ENCODE assay signal across 18 cellular contexts in the genomic region with DNA sequence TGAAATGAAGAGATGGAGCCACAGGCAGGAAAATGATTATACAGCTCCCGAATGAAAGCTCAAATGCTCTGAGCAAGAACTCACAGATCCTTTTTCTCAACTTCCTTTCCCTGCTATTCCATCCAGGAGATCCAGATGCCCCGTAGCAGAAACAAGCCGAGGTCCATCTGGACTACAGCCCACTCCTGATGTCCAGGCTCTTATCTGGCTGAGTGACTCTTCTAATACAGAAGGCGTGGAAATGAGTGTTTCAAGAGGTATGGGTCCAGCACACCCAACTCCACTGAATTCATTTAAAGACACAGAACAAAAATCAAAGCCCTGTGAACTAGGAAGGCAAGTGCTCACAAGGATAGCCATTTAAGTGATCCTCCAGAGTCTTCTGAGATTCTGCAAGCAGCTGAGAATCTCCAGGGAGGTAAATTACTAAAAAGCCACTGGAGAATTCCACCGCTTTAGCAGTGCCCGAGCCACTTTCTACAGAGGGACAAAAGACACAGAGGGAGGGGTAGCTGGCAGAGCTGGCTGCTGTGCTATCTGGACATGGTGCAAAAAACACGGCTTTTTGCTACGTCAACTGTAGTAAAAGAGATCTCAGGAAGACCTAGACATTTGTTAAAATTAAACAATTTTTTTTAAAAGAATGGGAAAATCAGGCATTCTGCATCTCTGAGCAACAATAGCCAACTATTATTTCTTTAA. TPM values are rescaled to one million over a fixed set of nuclear protein-coding genes. Genes with fewer than 3 reads are reported as not detected.
DNase-seq lines count a peak whose midpoint lies in the region; ATAC-seq and TF ChIP-seq lines count a peak whose summit lies in the region.
"Had no signal": no experiment of that assay in that cellular context is flagged by ENCODE, and none has a peak within 500 bp of the region (broad histone marks: within the 10 kb centered on the region; RNA-seq: fewer than 3 reads in every experiment).

No MANE protein-coding gene starts in this region.

- H2AFZ ChIP-seq in SK-N-SH (ENCODE audit: low read depth): no peak overlapping the region

- no peaks in the 10 kb centered on the region; the same call in 1 of the 2 replicates for H4K20me1 ChIP-seq in SK-N-SH (ENCODE audit: insufficient read depth)

- H3K36me3 ChIP-seq in SK-N-SH (replicated peaks in 1 of 2; ENCODE audit: control insufficient read depth in 1 of 2, insufficient read depth in 2 of 2, low read length in 1 of 2): no peaks in the 10 kb centered on the region
- H3K36me3 ChIP-seq in right lobe of liver: no peaks in the 10 kb centered on the region
- H3K36me3 ChIP-seq in thyroid gland: no peaks in the 10 kb centered on the region

- DNase-seq in SK-N-SH (peak; percentile 73), fibroblast of pulmonary artery (ENCODE audit: low read depth) (peak; percentile 75), right lobe of liver (no peak), thyroid gland (peak; percentile 64 to 75), DMS53 treated with DMSO at 0.1 percent for 48 hours (lab: John Stamatoyannopoulos, UW; ENCODE audit: unreplicated experiment) (no peak), GM10248 (ENCODE audit: extremely low spot score) (no peak)
- DNase-seq in activated effector memory CD4-positive, alpha-beta T cell treated with Interleukin-2 at 50 U/mL for 16 hours: no peak
- no peak for DNase-seq in activated naive CD4-positive, alpha-beta T cell treated with anti-CD3 and anti-CD28 coated beads, Interleukin-2, amount 10 ng/mL, durations not matched to agents 7 days and 5 days
- DNase-seq: activated CD4-positive, alpha-beta T cell treated with anti-CD3 and anti-CD28 coated beads for 36 hours; activated naive CD8-positive, alpha-beta T cell treated with anti-CD3 and anti-CD28 coated beads, Interleukin-2, amount 10 ng/mL, durations not matched to agents 7 days and 5 days; Kasumi-1; NCI-H1417 treated with DMSO at 0.1 percent for 48 hours; SHP77 treated with DMSO at 0.1 percent for 48 hours; stimulated activated naive CD8-positive, alpha-beta T cell treated with anti-CD3 and anti-CD28 coated beads, Interleukin-15, Interleukin-2, amounts not matched to agents 100 U/mL and 50 U/mL, for 24 hours; T-helper 9 cell had no signal

- TF ChIP-seq EP300 in SK-N-SH (IDR thresholded peaks at IDR 0.05; ENCODE audit: borderline replicate concordance in 1 of 2, low read depth in 1 of 2, low read length in 1 of 2): peak in 1 of 2 experiments; percentile 59; a peak in 1 of 4 replicates

- TF ChIP-seq CTCF in SK-N-SH (IDR thresholded peaks at IDR 0.05) (no peak), fibroblast of pulmonary artery (IDR thresholded peaks at IDR 0.05; ENCODE audit: low read length, missing control alignments) (no peak), right lobe of liver (IDR thresholded peaks at IDR 0.05) (no peak), thyroid gland (IDR thresholded peaks at IDR 0.05) (peak in 1 of 6 experiments; percentile 23), GM10248 (IDR thresholded peaks at IDR 0.05; ENCODE audit: control extremely low read depth, extremely low read depth, low read depth, missing control alignments) (no peak)

- ATAC-seq in right lobe of liver: peak; percentile 43 to 67 (median 56)
- ATAC-seq: activated CD4-positive, alpha-beta T cell treated with anti-CD3 and anti-CD28 coated beads for 36 hours; esophagus mucosa; stimulated activated naive CD8-positive, alpha-beta T cell treated with anti-CD3 and anti-CD28 coated beads, Interleukin-15, Interleukin-2, amounts not matched to agents 100 U/mL and 50 U/mL, for 24 hours had no signal

- H3K4me3 ChIP-seq in SK-N-SH (ENCODE audit: low read depth in 2 of 2, low read length in 1 of 2): no peak overlapping the region
- no peak overlapping the region for H3K4me3 ChIP-seq in fibroblast of pulmonary artery (replicated peaks; ENCODE audit: low read depth, low read length)
- H3K4me3 ChIP-seq in right lobe of liver: no peak overlapping the region
- no peak overlapping the region for H3K4me3 ChIP-seq in thyroid gland (replicated peaks in 1 of 3)
- H3K4me3 ChIP-seq: BLaER1 had no signal

- H3K27ac ChIP-seq in SK-N-SH (ENCODE audit: low read depth in 2 of 2, low read length in 1 of 2): peak overlapping the region in 1 of 2 experiments; percentile 72; a peak in 2 of 4 replicates
- no peak overlapping the region for H3K27ac ChIP-seq in right lobe of liver
- H3K27ac ChIP-seq in thyroid gland: no peak overlapping the region
- H3K27ac ChIP-seq: BLaER1 had no signal

- H3K27me3 Mint-ChIP-seq in activated naive CD4-positive, alpha-beta T cell treated with anti-CD3 and anti-CD28 coated beads, Interleukin-2, amount 10 ng/mL, durations not matched to agents 7 days and 5 days: peaks cover 47% of the 10 kb centered on the region

- no peaks in the 10 kb centered on the region for H3K36me3 Mint-ChIP-seq in activated naive CD4-positive, alpha-beta T cell treated with anti-CD3 and anti-CD28 coated beads, Interleukin-2, amount 10 ng/mL, durations not matched to agents 7 days and 5 days
- H3K36me3 Mint-ChIP-seq: activated naive CD8-positive, alpha-beta T cell treated with anti-CD3 and anti-CD28 coated beads, Interleukin-2, amount 10 ng/mL, durations not matched to agents 7 days and 5 days; memory B cell had no signal

- H3K79me2 ChIP-seq in SK-N-SH (ENCODE audit: insufficient read depth): peaks cover 38% of the 10 kb centered on the region; the same call in 1 of the 2 replicates

- H3K9me2 ChIP-seq in SK-N-SH: no peaks in the 10 kb centered on the region

- WGBS in SK-N-SH (ENCODE audit: low lambda C conversion rate): 69% methylated on average over 8 of the region's 8 CpGs
- WGBS in right lobe of liver (ENCODE audit: insufficient coverage, low coverage, low lambda C conversion rate, missing lambda C conversion rate): 36% methylated on average over 8 of the region's 8 CpGs
- WGBS in thyroid gland, 2 donors: 13 to 19% methylated on average over 8 of the region's 8 CpGs

- H3K27me3 ChIP-seq in SK-N-SH (ENCODE audit: insufficient read depth): no peaks in the 10 kb centered on the region
- H3K27me3 ChIP-seq in right lobe of liver: no peaks in the 10 kb centered on the region
- no peaks in the 10 kb centered on the region for H3K27me3 ChIP-seq in thyroid gland
- H3K27me3 ChIP-seq: BLaER1 had no signal

- no peaks in the 10 kb centered on the region for H3F3A ChIP-seq in SK-N-SH (replicated peaks; ENCODE audit: insufficient read depth)

- H3K9me3 Mint-ChIP-seq in activated naive CD4-positive, alpha-beta T cell treated with anti-CD3 and anti-CD28 coated beads, Interleukin-2, amount 10 ng/mL, durations not matched to agents 7 days and 5 days: no peaks in the 10 kb centered on the region
- H3K9me3 Mint-ChIP-seq: activated naive CD8-positive, alpha-beta T cell treated with anti-CD3 and anti-CD28 coated beads, Interleukin-2, amount 10 ng/mL, durations not matched to agents 7 days and 5 days; memory B cell had no signal

- H3K9ac ChIP-seq in SK-N-SH: no peak overlapping the region
- H3K9ac ChIP-seq: BLaER1 had no signal

- no peak overlapping the region for H3K27ac Mint-ChIP-seq in activated naive CD4-positive, alpha-beta T cell treated with anti-CD3 and anti-CD28 coated beads, Interleukin-2, amount 10 ng/mL, durations not matched to agents 7 days and 5 days
- H3K27ac Mint-ChIP-seq: activated CD4-positive, alpha-beta T cell treated with anti-CD3 and anti-CD28 coated beads for 36 hours; activated naive CD8-positive, alpha-beta T cell treated with anti-CD3 and anti-CD28 coated beads, Interleukin-2, amount 10 ng/mL, durations not matched to agents 7 days and 5 days; memory B cell had no signal

- H3K9me3 ChIP-seq in SK-N-SH (no peaks in the 10 kb centered on the region), right lobe of liver (no peaks in the 10 kb centered on the region), thyroid gland (no peaks in the 10 kb centered on the region)
- H3K9me3 ChIP-seq: BLaER1 had no signal

- no peaks in the 10 kb centered on the region for H3K4me1 Mint-ChIP-seq in activated naive CD4-positive, alpha-beta T cell treated with anti-CD3 and anti-CD28 coated beads, Interleukin-2, amount 10 ng/mL, durations not matched to agents 7 days and 5 days
- H3K4me1 Mint-ChIP-seq: activated CD4-positive, alpha-beta T cell treated with anti-CD3 and anti-CD28 coated beads for 36 hours; activated naive CD8-positive, alpha-beta T cell treated with anti-CD3 and anti-CD28 coated beads, Interleukin-2, amount 10 ng/mL, durations not matched to agents 7 days and 5 days; memory B cell had no signal

- no peak overlapping the region for H3K4me3 Mint-ChIP-seq in activated naive CD4-positive, alpha-beta T cell treated with anti-CD3 and anti-CD28 coated beads, Interleukin-2, amount 10 ng/mL, durations not matched to agents 7 days and 5 days
- H3K4me3 Mint-ChIP-seq: activated CD4-positive, alpha-beta T cell treated with anti-CD3 and anti-CD28 coated beads for 36 hours; activated naive CD8-positive, alpha-beta T cell treated with anti-CD3 and anti-CD28 coated beads, Interleukin-2, amount 10 ng/mL, durations not matched to agents 7 days and 5 days; memory B cell had no signal

- TF ChIP-seq RAD21 in SK-N-SH (IDR thresholded peaks at IDR 0.05; ENCODE audit: low read length): peak; percentile 2; the same call in 1 of the 2 replicates

- H3K4me2 ChIP-seq in SK-N-SH: no peak overlapping the region

- peaks cover 0 to 48% of the 10 kb centered on the region in 2 experiments; a peak in 3 of 4 replicates for H3K4me1 ChIP-seq in SK-N-SH (ENCODE audit: control insufficient read depth in 1 of 2, insufficient read depth in 2 of 2, low read depth in 1 of 2, low read length in 1 of 2)
- H3K4me1 ChIP-seq in right lobe of liver: peaks cover 0 to 22% (median 9%) of the 10 kb centered on the region in 4 donors
- peaks cover 0 to 5% of the 10 kb centered on the region in 2 donors for H3K4me1 ChIP-seq in thyroid gland

- intact Hi-C loops in right lobe of liver (cut with DNase I): no loop called here
- intact Hi-C loops in thyroid gland (cut with DNase I): no loop called here

- POLR2A ChIA-PET in SK-N-SH (lab: Yijun Ruan, JAX) (no interaction called here), GM10248 (lab: Yijun Ruan, JAX) (no interaction called here)

- TF ChIP-seq POLR2A in right lobe of liver (IDR thresholded peaks at IDR 0.05) (no peak), thyroid gland (IDR thresholded peaks at IDR 0.05) (no peak)

- CTCF ChIA-PET in SK-N-SH (lab: Yijun Ruan, JAX) (no interaction called here), GM10248 (lab: Yijun Ruan, JAX) (no interaction called here)
- CTCF ChIA-PET in activated naive CD4-positive, alpha-beta T cell treated with anti-CD3 and anti-CD28 coated beads, Interleukin-2, amount 10 ng/mL, durations not matched to agents 7 days and 5 days (lab: Charles Lee): no interaction called here

RNA-seq across cellular contexts. Expression of gene FAM171A1, which starts 24.5 kb away (rescaled TPM):
- 17.2 and 26.3 TPM in 2 replicates for polyA plus RNA-seq in SK-N-SH (2012; rRNA removed)
- polyA plus RNA-seq in SK-N-SH (2012; cell fraction: cytosol; rRNA removed): 22.5 and 25.7 TPM in 2 replicates
- 16.8 and 17.2 TPM in 2 replicates for polyA plus RNA-seq in SK-N-SH (2012; cell fraction: nucleus; rRNA removed)
- 10 to 100 TPM in 4 of 6 experiments, 1 to 10 TPM in 2; 6.1 to 12.1 (median 10.3) TPM for total RNA-seq in right lobe of liver
- total RNA-seq in thyroid gland: 10 to 100 TPM; 10.2 to 14.9 (median 13.3) TPM

Comparison
In these comparisons a context has a peak if more than half of its experiments do, and no peak if none do; other contexts are left out.
1. DNase-seq: peak in SK-N-SH (single experiment), fibroblast of pulmonary artery (single experiment) and thyroid gland (2 of 2); none in right lobe of liver (0 of 3), activated effector memory CD4-positive, alpha-beta T cell treated with Interleukin-2 at 50 U/mL for 16 hours (single experiment), DMS53 treated with DMSO at 0.1 percent for 48 hours (single experiment), GM10248 (single experiment) and activated naive CD4-positive, alpha-beta T cell treated with anti-CD3 and anti-CD28 coated beads, Interleukin-2, amount 10 ng/mL, durations not matched to agents 7 days and 5 days (single experiment).